In the genomic region with DNA sequence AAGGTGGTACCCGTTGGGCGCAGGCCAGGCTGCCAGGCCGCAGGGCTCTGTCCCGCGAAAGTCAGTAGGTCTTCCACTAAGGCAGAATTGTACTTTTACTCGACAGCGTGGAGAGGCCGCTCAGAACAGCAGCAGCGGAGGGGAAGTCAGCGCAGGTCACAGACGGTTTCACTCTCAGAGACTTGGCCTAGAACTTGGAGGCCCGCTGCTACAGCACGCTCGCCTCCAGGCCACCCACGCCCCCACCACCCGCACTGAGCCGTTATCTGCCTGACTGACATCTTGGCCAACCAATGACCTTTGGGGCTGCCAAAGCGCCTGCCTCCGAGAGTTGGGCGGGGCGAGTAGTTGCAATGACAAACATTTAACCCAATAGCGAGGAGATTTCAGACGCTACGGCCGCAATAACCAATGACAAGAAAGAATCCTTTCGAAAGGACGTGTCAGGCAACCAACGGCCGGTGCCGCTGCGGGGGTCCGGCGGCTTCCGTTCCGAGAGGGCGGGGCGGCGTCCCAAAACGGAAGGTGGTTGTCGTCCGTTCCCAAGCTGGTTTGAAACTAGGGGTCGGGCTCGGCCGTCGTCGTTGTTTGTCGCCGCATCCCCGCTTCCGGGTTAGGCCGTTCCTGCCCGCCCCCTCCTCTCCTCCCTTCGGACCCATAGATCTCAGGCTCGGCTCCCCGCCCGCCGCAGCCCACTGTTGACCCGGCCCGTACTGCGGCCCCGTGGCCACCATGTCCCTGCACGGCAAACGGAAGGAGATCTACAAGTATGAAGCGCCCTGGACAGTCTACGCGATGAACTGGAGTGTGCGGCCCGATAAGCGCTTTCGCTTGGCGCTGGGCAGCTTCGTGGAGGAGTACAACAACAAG, we compare ENCODE assay signal across 8 cellular contexts. TPM values are rescaled to one million over a fixed set of nuclear protein-coding genes. Genes with fewer than 3 reads are reported as not detected.
DNase-seq lines count a peak whose midpoint lies in the region; ATAC-seq and TF ChIP-seq lines count a peak whose summit lies in the region.

A gene with protein sequence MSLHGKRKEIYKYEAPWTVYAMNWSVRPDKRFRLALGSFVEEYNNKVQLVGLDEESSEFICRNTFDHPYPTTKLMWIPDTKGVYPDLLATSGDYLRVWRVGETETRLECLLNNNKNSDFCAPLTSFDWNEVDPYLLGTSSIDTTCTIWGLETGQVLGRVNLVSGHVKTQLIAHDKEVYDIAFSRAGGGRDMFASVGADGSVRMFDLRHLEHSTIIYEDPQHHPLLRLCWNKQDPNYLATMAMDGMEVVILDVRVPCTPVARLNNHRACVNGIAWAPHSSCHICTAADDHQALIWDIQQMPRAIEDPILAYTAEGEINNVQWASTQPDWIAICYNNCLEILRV (plus strand): TSS at position 532 of the 870 bp plus-strand sequence. CDS start 201 bp downstream, at position 733.

- H3K4me1 ChIP-seq in gastroesophageal sphincter: peaks cover 0 to 55% (median 0%) of the 10 kb centered on the region in 3 donors

- H3K9ac ChIP-seq in SK-N-MC (ENCODE audit: insufficient read length): peak within 1 kb of the TSS; percentile 97

- peak within 1 kb of the TSS; percentile 98 for H3K27ac Mint-ChIP-seq in HFFc6
- peak within 1 kb of the TSS; percentile 97 for H3K27ac Mint-ChIP-seq in activated naive CD4-positive, alpha-beta T cell treated with anti-CD3 and anti-CD28 coated beads, Interleukin-2, amount 10 ng/mL, durations not matched to agents 7 days and 5 days

- DNase-seq in GM04503 (ENCODE audit: low read depth) (peak; percentile 99), HFFc6 (peak; percentile 100), NB4 (ENCODE audit: low read depth) (peak; percentile 100), SK-N-MC (ENCODE audit: low read depth, low spot score) (peak; percentile 99), non-pigmented ciliary epithelial cell (ENCODE audit: low read depth) (peak; percentile 99), superior temporal gyrus (ENCODE audit: extremely low spot score) (peak; percentile 100)
- peak; percentile 100 for DNase-seq in activated naive CD4-positive, alpha-beta T cell treated with anti-CD3 and anti-CD28 coated beads, Interleukin-2, amount 10 ng/mL, durations not matched to agents 7 days and 5 days

- H3K36me3 Mint-ChIP-seq in HFFc6 (ENCODE audit: low read depth): peaks cover 13% of the 10 kb centered on the region; the same call in 1 of the 2 replicates
- H3K36me3 Mint-ChIP-seq in activated naive CD4-positive, alpha-beta T cell treated with anti-CD3 and anti-CD28 coated beads, Interleukin-2, amount 10 ng/mL, durations not matched to agents 7 days and 5 days: peaks cover 30% of the 10 kb centered on the region

- H3K9me3 ChIP-seq in SK-N-MC (ENCODE audit: low read depth, low read length) (no peaks in the 10 kb centered on the region), gastroesophageal sphincter (no peaks in the 10 kb centered on the region)

- H3K4me3 ChIP-seq in NB4 (ENCODE audit: low read depth, low read length) (peak within 1 kb of the TSS; percentile 99), SK-N-MC (peak within 1 kb of the TSS; percentile 99), gastroesophageal sphincter (peak within 1 kb of the TSS; percentile 95)

- peaks cover 3% of the 10 kb centered on the region for H3K27me3 Mint-ChIP-seq in HFFc6 (ENCODE audit: insufficient read depth)
- peaks cover 4% of the 10 kb centered on the region for H3K27me3 Mint-ChIP-seq in activated naive CD4-positive, alpha-beta T cell treated with anti-CD3 and anti-CD28 coated beads, Interleukin-2, amount 10 ng/mL, durations not matched to agents 7 days and 5 days

- TF ChIP-seq POLR2A in NB4 (IDR thresholded peaks at IDR 0.05; ENCODE audit: extremely low read depth, insufficient read length) (peak; percentile 88), gastroesophageal sphincter (IDR thresholded peaks at IDR 0.05) (peak; percentile 42)

- no peak for TF ChIP-seq CTCF in HFFc6 (IDR thresholded peaks at IDR 0.05)
- no peak for TF ChIP-seq CTCF in NB4 (IDR thresholded peaks at IDR 0.05; ENCODE audit: low read depth, low read length)
- no peak for TF ChIP-seq CTCF in gastroesophageal sphincter (IDR thresholded peaks at IDR 0.05)

- no peak for TF ChIP-seq EP300 in gastroesophageal sphincter (IDR thresholded peaks at IDR 0.05)

- peaks cover 15% of the 10 kb centered on the region for H3K36me3 ChIP-seq in SK-N-MC (ENCODE audit: insufficient read depth, low read length)
- no peaks in the 10 kb centered on the region for H3K36me3 ChIP-seq in gastroesophageal sphincter

- H3K27me3 ChIP-seq in gastroesophageal sphincter: no peaks in the 10 kb centered on the region

- H3K4me1 Mint-ChIP-seq in HFFc6 (ENCODE audit: low read depth): peaks cover 36% of the 10 kb centered on the region
- peaks cover 45% of the 10 kb centered on the region for H3K4me1 Mint-ChIP-seq in activated naive CD4-positive, alpha-beta T cell treated with anti-CD3 and anti-CD28 coated beads, Interleukin-2, amount 10 ng/mL, durations not matched to agents 7 days and 5 days

- H3K9me3 Mint-ChIP-seq in HFFc6: no peaks in the 10 kb centered on the region
- no peaks in the 10 kb centered on the region for H3K9me3 Mint-ChIP-seq in activated naive CD4-positive, alpha-beta T cell treated with anti-CD3 and anti-CD28 coated beads, Interleukin-2, amount 10 ng/mL, durations not matched to agents 7 days and 5 days

- H3K27ac ChIP-seq in SK-N-MC (peak within 1 kb of the TSS; percentile 51), gastroesophageal sphincter (peak within 1 kb of the TSS; percentile 53 to 92 (median 90))

- CTCF ChIA-PET in activated naive CD4-positive, alpha-beta T cell treated with anti-CD3 and anti-CD28 coated beads, Interleukin-2, amount 10 ng/mL, durations not matched to agents 7 days and 5 days (lab: Charles Lee): interaction anchor here (1.1 to 2.7 kb wide), 4 partner anchors 61 to 130 kb away, joined by 3 to 11 read pairs (median 6); no protein-coding TSS in a partner anchor

- ATAC-seq in gastroesophageal sphincter: peak; percentile 99

- peak within 1 kb of the TSS; percentile 91 for H3K4me3 Mint-ChIP-seq in HFFc6
- peak within 1 kb of the TSS; percentile 95 for H3K4me3 Mint-ChIP-seq in activated naive CD4-positive, alpha-beta T cell treated with anti-CD3 and anti-CD28 coated beads, Interleukin-2, amount 10 ng/mL, durations not matched to agents 7 days and 5 days

- 0% methylated on average over 2 to 4 of the region's 72 CpGs for WGBS in gastroesophageal sphincter (ENCODE audit: low coverage in 1 of 2), 2 donors

RNA-seq across cellular contexts. Expression of the gene that starts here (rescaled TPM):
- 10 to 100 TPM; 58.6 to 67.0 (median 63.3) TPM for total RNA-seq in HFFc6 (2021; fragmentation: NEBNext Ultra II Directional; extraction: Animal tissue kit (Norgen Biotek cat#: 25700))
- total RNA-seq in gastroesophageal sphincter: 10 to 100 TPM; 27.1 to 50.0 (median 36.8) TPM

Comparison
In these comparisons a context has a peak if more than half of its experiments do, and no peak if none do; other contexts are left out.
1. Peak in every context shown above with its lines: DNase-seq, ATAC-seq, H3K4me3 ChIP-seq and H3K27ac ChIP-seq.